ENCODE assay signal across 12 cellular contexts in genomic region chr14:24331731-24332093, GRCh38. TPM values are rescaled to one million over a fixed set of nuclear protein-coding genes. Genes with fewer than 3 reads are reported as not detected.
A peak's percentile ranks its signal among the peaks of the same experiment; 100 is the strongest.
DNase-seq lines count a peak whose midpoint lies in the region; ATAC-seq and TF ChIP-seq lines count a peak whose summit lies in the region.
"Had no signal": no experiment of that assay in that cellular context is flagged by ENCODE, and none has a peak within 500 bp of the region (broad histone marks: within the 10 kb centered on the region; RNA-seq: fewer than 3 reads in every experiment).

No MANE protein-coding gene starts in this region.

- H3K4me3 ChIP-seq in OCI-LY3 (ENCODE audit: low read length) (peak overlapping the region; percentile 58), iPS-18a (ENCODE audit: low read length) (peak overlapping the region; percentile 48)

- H3K9ac ChIP-seq in OCI-LY3 (ENCODE audit: low read length) (no peak overlapping the region), iPS-18a (ENCODE audit: low read length) (no peak overlapping the region)

- no peaks in the 10 kb centered on the region for H4K20me1 ChIP-seq in OCI-LY3 (ENCODE audit: insufficient read depth, low read length)

- H3K79me2 ChIP-seq in OCI-LY3 (ENCODE audit: low read length): no peaks in the 10 kb centered on the region

- no peak overlapping the region for H3K4me3 Mint-ChIP-seq in activated CD8-positive, alpha-beta T cell treated with anti-CD3 and anti-CD28 coated beads, Interleukin-2, amount 10 ng/mL, durations not matched to agents 7 days and 5 days
- no peak overlapping the region for H3K4me3 Mint-ChIP-seq in activated CD8-positive, alpha-beta T cell treated with anti-CD3 and anti-CD28 coated beads for 36 hours
- H3K4me3 Mint-ChIP-seq in type B pancreatic cell: peak overlapping the region; percentile 89

- H3K36me3 Mint-ChIP-seq in activated CD8-positive, alpha-beta T cell treated with anti-CD3 and anti-CD28 coated beads, Interleukin-2, amount 10 ng/mL, durations not matched to agents 7 days and 5 days (ENCODE audit: low read depth): peaks cover 15% of the 10 kb centered on the region
- peaks cover 3% of the 10 kb centered on the region for H3K36me3 Mint-ChIP-seq in activated CD8-positive, alpha-beta T cell treated with anti-CD3 and anti-CD28 coated beads for 36 hours (ENCODE audit: low read depth)
- H3K36me3 Mint-ChIP-seq in type B pancreatic cell: no peaks in the 10 kb centered on the region

- H3K27me3 Mint-ChIP-seq in activated CD8-positive, alpha-beta T cell treated with anti-CD3 and anti-CD28 coated beads, Interleukin-2, amount 10 ng/mL, durations not matched to agents 7 days and 5 days (ENCODE audit: low read depth): peaks cover 22% of the 10 kb centered on the region
- H3K27me3 Mint-ChIP-seq in activated CD8-positive, alpha-beta T cell treated with anti-CD3 and anti-CD28 coated beads for 36 hours: peaks cover 29% of the 10 kb centered on the region
- peaks cover 62% of the 10 kb centered on the region for H3K27me3 Mint-ChIP-seq in type B pancreatic cell

- H2AFZ ChIP-seq in OCI-LY3 (ENCODE audit: low read depth, low read length): peak overlapping the region; percentile 41

- no peaks in the 10 kb centered on the region for H3K36me3 ChIP-seq in OCI-LY3 (replicated peaks; ENCODE audit: low read depth, low read length)
- H3K36me3 ChIP-seq in iPS-18a (ENCODE audit: control insufficient read depth, low read depth, low read length): no peaks in the 10 kb centered on the region
- H3K36me3 ChIP-seq: thyroid gland had no signal

- intact Hi-C loops in activated CD8-positive, alpha-beta T cell treated with anti-CD3 and anti-CD28 coated beads for 36 hours (cut with micrococcal nuclease): loop anchor here (1.0 kb wide), 1 partner anchor 100 kb away; no protein-coding TSS in a partner anchor

- CTCF ChIA-PET in activated CD8-positive, alpha-beta T cell treated with anti-CD3 and anti-CD28 coated beads, Interleukin-2, amount 10 ng/mL, durations not matched to agents 7 days and 5 days (lab: Charles Lee): interaction anchor here (0.6 to 12.7 kb wide), 22 partner anchors 10 to 223 kb away, joined by 3 to 709 read pairs (median 13); partner anchors contain the start of genes CBLN3, CHMP4A, CIDEB and DHRS1
- CTCF ChIA-PET in activated CD8-positive, alpha-beta T cell treated with anti-CD3 and anti-CD28 coated beads for 36 hours (lab: Charles Lee): interaction anchor here (0.7 to 12.7 kb wide), 16 partner anchors 9 to 110 kb away, joined by 3 to 454 read pairs (median 22); partner anchors contain the start of genes CBLN3, CIDEB, KHNYN and LTB4R

- H3K4me1 ChIP-seq in OCI-LY3 (ENCODE audit: low read length) (peaks cover 19% of the 10 kb centered on the region), iPS-18a (ENCODE audit: control insufficient read depth, low read depth, low read length) (peaks cover 3% of the 10 kb centered on the region)

- peak overlapping the region; percentile 73 for H3K4me2 ChIP-seq in OCI-LY3 (ENCODE audit: low read length)

- POLR2A ChIA-PET in activated CD8-positive, alpha-beta T cell treated with anti-CD3 and anti-CD28 coated beads, Interleukin-2, amount 10 ng/mL, durations not matched to agents 7 days and 5 days (lab: Charles Lee): interaction anchor here (0.7 to 13.7 kb wide), 4 partner anchors 13 to 99 kb away, joined by 3 to 185 read pairs (median 3); partner anchors contain the start of genes CBLN3, KHNYN and TINF2
- POLR2A ChIA-PET in activated CD8-positive, alpha-beta T cell treated with anti-CD3 and anti-CD28 coated beads for 36 hours (lab: Charles Lee): interaction anchor here (0.9 to 8.5 kb wide), 4 partner anchors 32 to 236 kb away, joined by 3 to 82 read pairs (median 4); partner anchors contain the start of genes CBLN3, DHRS1, KHNYN and NOP9

- DNase-seq in activated CD8-positive, alpha-beta T cell treated with anti-CD3 and anti-CD28 coated beads, Interleukin-2, amount 10 ng/mL, durations not matched to agents 7 days and 5 days: no peak
- no peak for DNase-seq in activated CD8-positive, alpha-beta T cell treated with anti-CD3 and anti-CD28 coated beads for 36 hours
- DNase-seq in type B pancreatic cell (ENCODE audit: extremely low spot score, unreplicated experiment) (no peak), NCI-H2081 (lab: John Stamatoyannopoulos, UW) (no peak)

- H3K27ac ChIP-seq in OCI-LY3 (ENCODE audit: low read length): no peak overlapping the region
- H3K27ac ChIP-seq in iPS-18a (ENCODE audit: low read length): no peak overlapping the region

- H3K9me3 Mint-ChIP-seq in activated CD8-positive, alpha-beta T cell treated with anti-CD3 and anti-CD28 coated beads, Interleukin-2, amount 10 ng/mL, durations not matched to agents 7 days and 5 days (ENCODE audit: insufficient read depth): no peaks in the 10 kb centered on the region
- H3K9me3 Mint-ChIP-seq in activated CD8-positive, alpha-beta T cell treated with anti-CD3 and anti-CD28 coated beads for 36 hours: no peaks in the 10 kb centered on the region
- no peaks in the 10 kb centered on the region for H3K9me3 Mint-ChIP-seq in type B pancreatic cell
- H3K9me3 Mint-ChIP-seq: activated naive CD4-positive, alpha-beta T cell treated with anti-CD3 and anti-CD28 coated beads for 36 hours; T-helper 1 cell treated with Interleukin-12 subunit alpha and Interleukin-12 subunit beta and Interleukin-4 antibody, amounts not matched to agents 30 μg/mL and 1 μg/mL, for 36 hours had no signal

- ATAC-seq in activated CD8-positive, alpha-beta T cell treated with anti-CD3 and anti-CD28 coated beads, Interleukin-2, amount 10 ng/mL, durations not matched to agents 7 days and 5 days: peak; percentile 1
- no peak for ATAC-seq in activated CD8-positive, alpha-beta T cell treated with anti-CD3 and anti-CD28 coated beads for 36 hours
- ATAC-seq in HG03442 (IDR thresholded peaks at IDR 0.05; ENCODE audit: unreplicated experiment) (no peak), HG03571 (IDR thresholded peaks at IDR 0.05; ENCODE audit: unreplicated experiment) (no peak)

- TF ChIP-seq CTCF in activated CD8-positive, alpha-beta T cell treated with anti-CD3 and anti-CD28 coated beads for 36 hours (IDR thresholded peaks at IDR 0.05): no peak
- no peak for TF ChIP-seq CTCF in OCI-LY3 (IDR thresholded peaks at IDR 0.05; ENCODE audit: low read depth, low read length)
- TF ChIP-seq CTCF in type B pancreatic cell (conservative IDR thresholded peaks at IDR 0.05): no peak

- peaks cover 78% of the 10 kb centered on the region for H3K4me1 Mint-ChIP-seq in activated CD8-positive, alpha-beta T cell treated with anti-CD3 and anti-CD28 coated beads, Interleukin-2, amount 10 ng/mL, durations not matched to agents 7 days and 5 days (ENCODE audit: low read depth)
- H3K4me1 Mint-ChIP-seq in activated CD8-positive, alpha-beta T cell treated with anti-CD3 and anti-CD28 coated beads for 36 hours (ENCODE audit: low read depth): peaks cover 47% of the 10 kb centered on the region
- peaks cover 20% of the 10 kb centered on the region for H3K4me1 Mint-ChIP-seq in type B pancreatic cell (ENCODE audit: unreplicated experiment)

- H3K27me3 ChIP-seq in OCI-LY3 (ENCODE audit: low read depth, low read length): peaks cover 22% of the 10 kb centered on the region
- peaks cover 79% of the 10 kb centered on the region for H3K27me3 ChIP-seq in iPS-18a (ENCODE audit: control insufficient read depth, insufficient read depth, low read length)
- H3K27me3 ChIP-seq: thyroid gland had no signal

- H3K27ac Mint-ChIP-seq in activated CD8-positive, alpha-beta T cell treated with anti-CD3 and anti-CD28 coated beads, Interleukin-2, amount 10 ng/mL, durations not matched to agents 7 days and 5 days: no peak overlapping the region
- no peak overlapping the region for H3K27ac Mint-ChIP-seq in activated CD8-positive, alpha-beta T cell treated with anti-CD3 and anti-CD28 coated beads for 36 hours
- peak overlapping the region; percentile 44 for H3K27ac Mint-ChIP-seq in type B pancreatic cell
- H3K27ac Mint-ChIP-seq: activated naive CD4-positive, alpha-beta T cell treated with anti-CD3 and anti-CD28 coated beads for 36 hours had no signal

- H3K9me3 ChIP-seq in OCI-LY3 (ENCODE audit: insufficient read depth, low read length) (no peaks in the 10 kb centered on the region), iPS-18a (ENCODE audit: control insufficient read depth, low read depth, low read length) (no peaks in the 10 kb centered on the region)
- H3K9me3 ChIP-seq: thyroid gland had no signal

RNA-seq across cellular contexts. Expression of gene ADCY4, which starts 3.2 kb away (rescaled TPM):
- 1 to 10 TPM; 3.4 to 4.7 TPM for total RNA-seq in activated CD8-positive, alpha-beta T cell treated with anti-CD3 and anti-CD28 coated beads, Interleukin-2, amount 10 ng/mL, durations not matched to agents 7 days and 5 days
- total RNA-seq in activated CD8-positive, alpha-beta T cell treated with anti-CD3 and anti-CD28 coated beads for 36 hours: 1 to 10 TPM; 1.3 to 1.5 TPM
- 2.2 and 2.5 TPM in 2 replicates for total RNA-seq in type B pancreatic cell (ENCODE audit: low replicate concordance)

RNA-seq across cellular contexts. Expression of gene RIPK3, which starts 8.1 kb away (rescaled TPM):
- 10 to 100 TPM; 26.9 to 28.6 TPM for total RNA-seq in activated CD8-positive, alpha-beta T cell treated with anti-CD3 and anti-CD28 coated beads, Interleukin-2, amount 10 ng/mL, durations not matched to agents 7 days and 5 days
- 1 to 10 TPM; 5.9 to 6.5 TPM for total RNA-seq in activated CD8-positive, alpha-beta T cell treated with anti-CD3 and anti-CD28 coated beads for 36 hours
- total RNA-seq in type B pancreatic cell (ENCODE audit: low replicate concordance): 5.6 and 7.5 TPM in 2 replicates

RNA-seq across cellular contexts. Expression of gene LTB4R, which starts 20.4 kb away (rescaled TPM):
- total RNA-seq in activated CD8-positive, alpha-beta T cell treated with anti-CD3 and anti-CD28 coated beads, Interleukin-2, amount 10 ng/mL, durations not matched to agents 7 days and 5 days: 10 to 100 TPM; 26.9 to 28.0 TPM
- 10 to 100 TPM; 11.6 to 11.7 TPM for total RNA-seq in activated CD8-positive, alpha-beta T cell treated with anti-CD3 and anti-CD28 coated beads for 36 hours
- 5.1 and 8.8 TPM in 2 replicates for total RNA-seq in type B pancreatic cell (ENCODE audit: low replicate concordance)

RNA-seq across cellular contexts. Expression of gene LTB4R2, which starts 21.8 kb away (rescaled TPM):
- total RNA-seq in activated CD8-positive, alpha-beta T cell treated with anti-CD3 and anti-CD28 coated beads, Interleukin-2, amount 10 ng/mL, durations not matched to agents 7 days and 5 days: 10 to 100 TPM; 17.8 to 18.7 TPM
- total RNA-seq in activated CD8-positive, alpha-beta T cell treated with anti-CD3 and anti-CD28 coated beads for 36 hours: 10 to 100 TPM in 1 of 2 experiments, 1 to 10 TPM in 1; 9.6 to 12.0 TPM
- total RNA-seq in type B pancreatic cell (ENCODE audit: low replicate concordance): 6.5 and 9.4 TPM in 2 replicates

RNA-seq across cellular contexts. Expression of gene CIDEB, which starts 23.9 kb away (rescaled TPM):
- total RNA-seq in activated CD8-positive, alpha-beta T cell treated with anti-CD3 and anti-CD28 coated beads, Interleukin-2, amount 10 ng/mL, durations not matched to agents 7 days and 5 days: 10 to 100 TPM; 47.2 to 48.2 TPM
- 10 to 100 TPM; 12.1 to 13.6 TPM for total RNA-seq in activated CD8-positive, alpha-beta T cell treated with anti-CD3 and anti-CD28 coated beads for 36 hours
- 4.9 and 11.1 TPM in 2 replicates for total RNA-seq in type B pancreatic cell (ENCODE audit: low replicate concordance)
- total RNA-seq: osteocyte had no signal
